ENCODE assay signal across 10 cellular contexts in the genomic region with DNA sequence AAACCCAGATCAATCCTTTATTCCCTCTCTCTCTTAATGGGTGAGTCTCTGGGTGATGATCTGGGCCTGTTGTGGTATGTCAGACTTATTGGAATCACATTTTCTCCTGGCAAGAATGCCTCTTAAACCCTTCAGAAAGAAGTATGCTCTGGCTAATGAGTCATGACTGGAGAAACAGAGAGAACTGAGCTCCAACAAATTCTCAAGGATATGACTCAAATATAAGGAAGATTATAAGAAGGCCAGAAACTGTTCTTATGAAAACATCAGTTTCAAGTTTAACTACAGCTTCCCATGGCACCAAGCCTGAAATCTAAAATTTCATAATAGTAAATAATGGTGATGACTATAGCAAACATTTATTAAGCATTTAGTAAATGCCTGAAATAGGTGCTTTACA.
DNase-seq lines count a peak whose midpoint lies in the region; ATAC-seq, FAIRE-seq and TF ChIP-seq lines count a peak whose summit lies in the region.
"Had no signal": no experiment of that assay in that cellular context is flagged by ENCODE, and none has a peak within 500 bp of the region (broad histone marks: within the 10 kb centered on the region; RNA-seq: fewer than 3 reads in every experiment).

No MANE protein-coding gene starts in this region.

- intact Hi-C loops in pancreas (cut with DNase I) = no loop called here

- H3K27me3 ChIP-seq in fibroblast of lung (ENCODE audit: control insufficient read depth, insufficient read depth, low read length) (no peaks in the 10 kb centered on the region), pancreas (no peaks in the 10 kb centered on the region), Peyer's patch (no peaks in the 10 kb centered on the region)

- H3K4me3 ChIP-seq in fibroblast of lung (replicated peaks in 1 of 4; ENCODE audit: control extremely low read depth in 1 of 4, insufficient read depth in 1 of 4, low read depth in 3 of 4, low read length in 4 of 4) = no peak overlapping the region
- no peak overlapping the region for H3K4me3 ChIP-seq in pancreas
- no peak overlapping the region for H3K4me3 ChIP-seq in Peyer's patch

- H3K79me2 ChIP-seq in fibroblast of lung (ENCODE audit: control insufficient read depth, insufficient read depth, low read length) = no peaks in the 10 kb centered on the region

- H3K9me3 ChIP-seq in fibroblast of lung (ENCODE audit: control insufficient read depth, insufficient read depth, low read depth, low read length) (no peaks in the 10 kb centered on the region), pancreas (no peaks in the 10 kb centered on the region), Peyer's patch (no peaks in the 10 kb centered on the region)

- H3K4me2 ChIP-seq in fibroblast of lung (ENCODE audit: extremely low read depth, insufficient read depth, low read length) = no peak overlapping the region

- no peak for FAIRE-seq in pancreas (lab: Jason Lieb, UNC)

- ATAC-seq in pancreas = peak in 3 of 4 donors; percentile 44 to 70 (median 52)
- no peak for ATAC-seq in HG03432 (IDR thresholded peaks at IDR 0.05; ENCODE audit: unreplicated experiment)
- ATAC-seq in GM18907 (IDR thresholded peaks at IDR 0.05; ENCODE audit: unreplicated experiment) = no peak
- ATAC-seq: activated T-cell treated with anti-CD3 and anti-CD28 coated beads, Interleukin-2, amount 50 U/mL, for 4 hours had no signal

- TF ChIP-seq CTCF in AG09319 (IDR thresholded peaks at IDR 0.05; ENCODE audit: low read depth, low read length) = no peak
- no peak for TF ChIP-seq CTCF in fibroblast of lung (conservative IDR thresholded peaks at IDR 0.05 in 1 of 2, IDR thresholded peaks at IDR 0.05 in 1 of 2; ENCODE audit: low read depth in 1 of 2, low read length in 2 of 2)
- no peak for TF ChIP-seq CTCF in pancreas (IDR thresholded peaks at IDR 0.05)
- no peak for TF ChIP-seq CTCF in Peyer's patch (IDR thresholded peaks at IDR 0.05)

- no peaks in the 10 kb centered on the region for H4K20me1 ChIP-seq in fibroblast of lung (ENCODE audit: control insufficient read depth, extremely low read depth, insufficient read depth, low read length)

- no peak overlapping the region for H3K9ac ChIP-seq in fibroblast of lung (ENCODE audit: insufficient read depth, low read length)

- no peak for TF ChIP-seq POLR2A in Peyer's patch (IDR thresholded peaks at IDR 0.05)

- H3K4me1 ChIP-seq in fibroblast of lung (ENCODE audit: control insufficient read depth, extremely low read depth, insufficient read depth, low read length) = peaks cover 8% of the 10 kb centered on the region
- H3K4me1 ChIP-seq in pancreas = no peaks in the 10 kb centered on the region
- no peaks in the 10 kb centered on the region for H3K4me1 ChIP-seq in Peyer's patch

- no peak overlapping the region for H2AFZ ChIP-seq in fibroblast of lung (ENCODE audit: low read length)

- H3K27ac ChIP-seq in fibroblast of lung (ENCODE audit: insufficient read depth, low read length) = peak overlapping the region; percentile 70
- H3K27ac ChIP-seq in pancreas = peak overlapping the region in 1 of 4 donors; percentile 37
- H3K27ac ChIP-seq in Peyer's patch = peak overlapping the region in 1 of 4 donors; percentile 53

- peak; percentile 94 for DNase-seq in AG09319 (ENCODE audit: extremely low read depth, low read depth)
- peak; percentile 64 for DNase-seq in RKO (ENCODE audit: low spot score)
- DNase-seq in fibroblast of lung (ENCODE audit: low read depth in 2 of 2) = peak; percentile 98
- no peak for DNase-seq in pancreas
- no peak for DNase-seq in activated gamma-delta T cell treated with Interleukin-2 at 50 U/mL for 16 hours
- DNase-seq in Peyer's patch = no peak
- DNase-seq: activated T-cell treated with anti-CD3 and anti-CD28 coated beads, Interleukin-2, amount 50 U/mL, for 4 hours; NCI-H1694 treated with DMSO at 0.1 percent for 48 hours had no signal

- H3K36me3 ChIP-seq in fibroblast of lung (ENCODE audit: control insufficient read depth, insufficient read depth, low read length) (no peaks in the 10 kb centered on the region), pancreas (no peaks in the 10 kb centered on the region), Peyer's patch (no peaks in the 10 kb centered on the region)

Comparison
In these comparisons a context has a peak if more than half of its experiments do, and no peak if none do; other contexts are left out.
1. DNase-seq: peak in AG09319 (single experiment), RKO (single experiment) and fibroblast of lung (2 of 2); none in pancreas (0 of 6), activated gamma-delta T cell treated with Interleukin-2 at 50 U/mL for 16 hours (single experiment) and Peyer's patch (0 of 3).
2. ATAC-seq: peak in pancreas (3 of 4); none in HG03432 (single experiment) and GM18907 (single experiment).